ENCODE assay signal across 20 cellular contexts in the genomic region with DNA sequence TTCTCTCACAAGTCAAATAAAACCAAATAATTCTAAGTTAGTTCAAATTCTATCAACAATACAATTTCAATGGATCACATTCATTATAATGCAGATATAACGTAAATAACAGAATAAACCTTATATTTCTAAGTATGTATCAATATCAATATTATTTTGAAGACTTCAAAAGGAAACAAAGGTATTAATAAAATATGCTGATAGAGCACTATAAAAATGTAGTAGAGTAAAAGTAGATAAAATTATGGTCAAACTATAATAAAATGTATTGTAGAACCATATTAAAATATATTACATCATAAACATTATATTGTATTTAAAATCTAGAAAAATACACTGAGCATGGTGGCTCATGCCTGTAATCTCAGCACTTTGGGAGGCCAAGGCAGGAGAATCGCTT. TPM values are rescaled to one million over a fixed set of nuclear protein-coding genes. Genes with fewer than 3 reads are reported as not detected.
DNase-seq lines count a peak whose midpoint lies in the region; ATAC-seq, FAIRE-seq and TF ChIP-seq lines count a peak whose summit lies in the region.
"Had no signal": no experiment of that assay in that cellular context is flagged by ENCODE, and none has a peak within 500 bp of the region (broad histone marks: within the 10 kb centered on the region; RNA-seq: fewer than 3 reads in every experiment).

No MANE protein-coding gene starts in this region.

- TF ChIP-seq RAD21 in K562 (CRISPR knock-in tag; conservative IDR thresholded peaks at IDR 0.05 in 1 of 2, IDR thresholded peaks at IDR 0.05 in 1 of 2): no peak

- no peak overlapping the region for H2AFZ ChIP-seq in K562 (ENCODE audit: low read depth, low read length)
- H2AFZ ChIP-seq: GM23248 had no signal

- H3K36me3 ChIP-seq in K562 (ENCODE audit: control insufficient read depth, insufficient read depth, low read length): no peaks in the 10 kb centered on the region
- peaks cover 7 to 8% of the 10 kb centered on the region in 2 donors for H3K36me3 ChIP-seq in small intestine (ENCODE audit: control insufficient read depth in 2 of 2, insufficient read depth in 2 of 2, low read length in 2 of 2)

- H3K4me2 ChIP-seq in K562 (ENCODE audit: insufficient read depth, low read length): no peak overlapping the region

- H3K4me1 ChIP-seq in K562 (replicated peaks in 1 of 2; ENCODE audit: control insufficient read depth in 2 of 2, insufficient read depth in 2 of 2, low read length in 2 of 2) (no peaks in the 10 kb centered on the region), small intestine (ENCODE audit: control insufficient read depth in 2 of 2, insufficient read depth in 1 of 2, low read depth in 1 of 2, low read length in 1 of 2) (no peaks in the 10 kb centered on the region)

- TF ChIP-seq EP300 in K562 (IDR thresholded peaks at IDR 0.05; ENCODE audit: low read length): no peak

- TF ChIP-seq POLR2A in K562 (conservative IDR thresholded peaks at IDR 0.05): no peak

- no peaks in the 10 kb centered on the region for H3K36me3 Mint-ChIP-seq in Calu3 (ENCODE audit: insufficient read depth, unreplicated experiment)

- CTCF ChIA-PET in K562 (lab: Yijun Ruan, JAX; ENCODE audit: low intra/inter-chr PET ratio): no interaction called here
- CTCF ChIA-PET in Calu3 (lab: Charles Lee): no interaction called here

- no peak for TF ChIP-seq CTCF in K562 (IDR thresholded peaks at IDR 0.05 in 2 of 3, conservative IDR thresholded peaks at IDR 0.05 in 1 of 3; ENCODE audit: insufficient read depth in 2 of 3, low read depth in 1 of 3, low read length in 3 of 3)
- no peak for TF ChIP-seq CTCF in Calu3 (IDR thresholded peaks at IDR 0.05; ENCODE audit: unreplicated experiment)

- DNase-seq in K562 (ENCODE audit: extremely low read depth in 1 of 4, low spot score in 3 of 4) (no peak), small intestine (no peak), 8988T (no peak), NCI-H1436 (lab: John Stamatoyannopoulos, UW) (no peak), Calu3 (no peak), NOMO-1 treated with dmso at 0.1 percent for 144 hours (lab: John Stamatoyannopoulos, UW; ENCODE audit: unreplicated experiment) (no peak)
- DNase-seq: C1 segment of cervical spinal cord; CD4-positive, alpha-beta memory T cell; COR-L47; DMS153; DND-41; GDM1; GM23248; H7; HCEC 1CT had no signal

- no peaks in the 10 kb centered on the region for H3K79me2 ChIP-seq in K562 (ENCODE audit: control insufficient read depth, insufficient read depth, low read length)

- no peak overlapping the region for H3K27ac Mint-ChIP-seq in Calu3 (ENCODE audit: unreplicated experiment)

- H3K27ac ChIP-seq in K562 (ENCODE audit: extremely low read depth, low read depth, low read length) (no peak overlapping the region), small intestine (ENCODE audit: low read depth in 1 of 2, low read length in 1 of 2) (no peak overlapping the region)
- H3K27ac ChIP-seq: GM23248 had no signal

- BruUV-seq in K562 (replicated peaks; lab: Mats Ljungman, UMichigan): no TSS peak
- BruUV-seq in Calu3 (replicated peaks; lab: Mats Ljungman, UMichigan): no TSS peak

- peak; percentile 55 for FAIRE-seq in G401.6 (lab: Jason Lieb, UNC)
- FAIRE-seq in K562 (lab: Jason Lieb, UNC): no peak
- FAIRE-seq in islet of Langerhans (lab: Jason Lieb, UNC): peak; percentile 60
- peak; percentile 47 for FAIRE-seq in small intestine (lab: Jason Lieb, UNC)
- FAIRE-seq: GM12878, GM19239, H1 had no signal

- no peaks in the 10 kb centered on the region for H3K27me3 Mint-ChIP-seq in Calu3 (ENCODE audit: unreplicated experiment)
- H3K27me3 Mint-ChIP-seq: CD4-positive, alpha-beta memory T cell had no signal

- H3K4me1 Mint-ChIP-seq in Calu3 (ENCODE audit: low read depth, unreplicated experiment): no peaks in the 10 kb centered on the region
- H3K4me1 Mint-ChIP-seq: CD4-positive, alpha-beta memory T cell had no signal

- intact Hi-C loops in K562 (cut with micrococcal nuclease): no loop called here
- intact Hi-C loops in Calu3 (cut with micrococcal nuclease; ENCODE audit: unreplicated experiment): no loop called here

- H3K9me1 ChIP-seq in K562 (ENCODE audit: control insufficient read depth, insufficient read depth, low read length): no peaks in the 10 kb centered on the region

- H3K27me3 ChIP-seq in K562 (ENCODE audit: control insufficient read depth in 2 of 2, insufficient read depth in 2 of 2, low read length in 2 of 2): no peaks in the 10 kb centered on the region
- H3K27me3 ChIP-seq in small intestine (ENCODE audit: control insufficient read depth in 2 of 2, insufficient read depth in 2 of 2, low read length in 2 of 2): no peaks in the 10 kb centered on the region

- H3K4me3 Mint-ChIP-seq in Calu3 (ENCODE audit: low read depth, unreplicated experiment): no peak overlapping the region
- H3K4me3 Mint-ChIP-seq: CD4-positive, alpha-beta memory T cell had no signal

- no peak for ATAC-seq in K562
- ATAC-seq: GM12878 had no signal

- POLR2A ChIA-PET in K562 (lab: Yijun Ruan, JAX): interaction anchor here (1.0 to 1.4 kb wide), 2 partner anchors 11 kb away, joined by 3 to 4 read pairs; no protein-coding TSS in a partner anchor

- H3K4me3 ChIP-seq in K562 (no peak overlapping the region), small intestine (ENCODE audit: low read depth in 1 of 2, low read length in 2 of 2) (no peak overlapping the region)
- H3K4me3 ChIP-seq: GM12878, GM23248 had no signal

- 86% methylated on average over 2 of the region's 2 CpGs for WGBS in K562 (ENCODE audit: insufficient coverage, low coverage, missing lambda C conversion rate)
- 98 to 100% (median 99%) methylated on average over 2 of the region's 2 CpGs for WGBS in small intestine, 3 donors

- no peaks in the 10 kb centered on the region for H4K20me1 ChIP-seq in K562 (replicated peaks; ENCODE audit: control insufficient read depth, insufficient read depth, low read length)

- in situ Hi-C loops in K562 (cut with MboI): loop anchor here (10.0 kb wide), 1 partner anchor 305 kb away; no protein-coding TSS in a partner anchor

- no peak overlapping the region for H3K9ac ChIP-seq in K562 (ENCODE audit: insufficient read depth in 1 of 2, low read depth in 2 of 2, low read length in 2 of 2)
- H3K9ac ChIP-seq: GM23248 had no signal

- H3K9me3 Mint-ChIP-seq in Calu3 (ENCODE audit: low read depth, unreplicated experiment): no peaks in the 10 kb centered on the region
- H3K9me3 Mint-ChIP-seq: CD4-positive, alpha-beta memory T cell had no signal

- H3K9me3 ChIP-seq in K562 (replicated peaks; ENCODE audit: control insufficient read depth, insufficient read depth, low read depth, low read length): no peaks in the 10 kb centered on the region
- H3K9me3 ChIP-seq in small intestine (ENCODE audit: control insufficient read depth, low read depth): no peaks in the 10 kb centered on the region

TF ChIP-seq in K562, 482 proteins besides CTCF, POLR2A, EP300 and RAD21:
- TF ChIP-seq ZNF316 (IDR thresholded peaks at IDR 0.05) (peak; percentile 93), C11orf30 (IDR thresholded peaks at IDR 0.05; ENCODE audit: low read depth) (peak; percentile 73), ETV5 (CRISPR knock-in tag; IDR thresholded peaks at IDR 0.05; ENCODE audit: low read depth) (no peak), SMARCB1 (IDR thresholded peaks at IDR 0.05; ENCODE audit: insufficient read length, low read depth) (no peak), MAFG (tag; conservative IDR thresholded peaks at IDR 0.05) (peak; percentile 49), MED1 (CRISPR knock-in tag; IDR thresholded peaks at IDR 0.05; ENCODE audit: borderline replicate concordance) (no peak)
TF ChIP-seq in K562: peak in this region for 3.

RNA-seq across cellular contexts. Expression of gene NRCAM, which starts 23.5 kb away (rescaled TPM):
- total RNA-seq in K562 (2011; cell fraction: chromatin; rRNA removed; ENCODE audit: low replicate concordance): 0.23 and 0.28 TPM in 2 replicates
- 0.17 TPM in 1 of 2 replicates, not detected in the other for total RNA-seq in K562 (2011; cell fraction: nucleolus; rRNA removed)
- 0.44 TPM in 1 of 2 replicates, not detected in the other for total RNA-seq in K562 (2011; cell fraction: nucleoplasm; rRNA removed)
- 0.04 and 0.14 TPM in 2 replicates for total RNA-seq in K562 (2014; rRNA removed)
- total RNA-seq in K562 (2014; rRNA removed; fragmentation: Illumina TruSeq; extraction: Trizol): 0.15 and 0.32 TPM in 2 replicates
- 0.07 TPM in 1 of 2 replicates, not detected in the other for total RNA-seq in K562 (2015; rRNA removed; fragmentation: Illumina TruSeq; extraction: Trizol)
- total RNA-seq in K562 (2021): 0.13 and 0.20 TPM in 2 replicates
- 0.08 and 0.54 TPM in 2 replicates for polyA plus RNA-seq in K562 (2011; rRNA removed)
- 0.03 and 0.33 TPM in 2 replicates for polyA plus RNA-seq in K562 (2011; cell fraction: cytosol; rRNA removed)
- polyA plus RNA-seq in K562 (2011; cell fraction: nucleus; rRNA removed): 0.10 and 0.27 TPM in 2 replicates
- polyA plus RNA-seq in K562 (2012): 0.07 and 0.47 TPM in 2 replicates
- 0.03 and 0.07 TPM in 2 replicates for polyA plus RNA-seq in K562 (2014; fragmentation: Illumina TruSeq; extraction: Trizol)
- polyA plus RNA-seq in K562 (2014; fragmentation: Nextera tagmentation; extraction: Ambion mirVana): under 1 TPM in 1 of 2 experiments, not detected in 1; 0.11 TPM
- 0.03 TPM in 1 of 2 replicates, not detected in the other for polyA plus RNA-seq in K562 (2014; rRNA removed)
- 0.30 and 1.0 TPM in 2 replicates for polyA minus RNA-seq in K562 (2011; rRNA and poly(A)+ RNA removed)
- 0.38 TPM in 1 of 2 replicates, not detected in the other for polyA minus RNA-seq in K562 (2011; cell fraction: cytosol; rRNA and poly(A)+ RNA removed)
- 0.11 and 0.27 TPM in 2 replicates for polyA minus RNA-seq in K562 (2011; cell fraction: nucleus; rRNA and poly(A)+ RNA removed)
- 1 to 10 TPM in 1 of 3 donors, under 1 TPM in 2; 0.27 to 2.3 (median 0.45) TPM for polyA plus RNA-seq in small intestine
- 11.1 and 15.0 TPM in 2 replicates for total RNA-seq in Calu3 (2022)

RNA-seq across cellular contexts. Expression of gene PNPLA8, which starts 46.2 kb away (rescaled TPM):
- 23.6 and 74.8 TPM in 2 replicates for total RNA-seq in K562 (2011; cell fraction: chromatin; rRNA removed; ENCODE audit: low replicate concordance)
- 4.5 and 6.6 TPM in 2 replicates for total RNA-seq in K562 (2011; cell fraction: nucleolus; rRNA removed)
- total RNA-seq in K562 (2011; cell fraction: nucleoplasm; rRNA removed): 14.4 and 15.2 TPM in 2 replicates
- 12.0 and 13.5 TPM in 2 replicates for total RNA-seq in K562 (2014; rRNA removed)
- total RNA-seq in K562 (2014; rRNA removed; fragmentation: Illumina TruSeq; extraction: Trizol): 20.2 and 25.2 TPM in 2 replicates
- total RNA-seq in K562 (2015; rRNA removed; fragmentation: Illumina TruSeq; extraction: Trizol): 13.5 and 16.3 TPM in 2 replicates
- total RNA-seq in K562 (2021): 12.8 and 13.0 TPM in 2 replicates
- polyA plus RNA-seq in K562 (2011; rRNA removed): 16.3 and 27.6 TPM in 2 replicates
- 2.6 and 5.5 TPM in 2 replicates for polyA plus RNA-seq in K562 (2011; cell fraction: cytosol; rRNA removed)
- polyA plus RNA-seq in K562 (2011; cell fraction: nucleus; rRNA removed): 5.1 and 7.9 TPM in 2 replicates
- polyA plus RNA-seq in K562 (2012): 11.6 and 21.5 TPM in 2 replicates
- polyA plus RNA-seq in K562 (2014; fragmentation: Illumina TruSeq; extraction: Trizol): 12.0 and 15.9 TPM in 2 replicates
- polyA plus RNA-seq in K562 (2014; fragmentation: Nextera tagmentation; extraction: Ambion mirVana): 10 to 100 TPM; 15.9 to 17.4 TPM
- polyA plus RNA-seq in K562 (2014; rRNA removed): 10.2 and 21.5 TPM in 2 replicates
- polyA minus RNA-seq in K562 (2011; rRNA and poly(A)+ RNA removed): 37.2 and 42.3 TPM in 2 replicates
- polyA minus RNA-seq in K562 (2011; cell fraction: cytosol; rRNA and poly(A)+ RNA removed): 21.1 and 25.7 TPM in 2 replicates
- polyA minus RNA-seq in K562 (2011; cell fraction: nucleus; rRNA and poly(A)+ RNA removed): 10.8 and 17.9 TPM in 2 replicates
- polyA plus RNA-seq in small intestine: 10 to 100 TPM in 1 of 3 donors, 1 to 10 TPM in 2; 8.3 to 12.2 (median 8.6) TPM
- 6.9 and 8.3 TPM in 2 replicates for total RNA-seq in Calu3 (2022)
